Comparison of ENCODE assay signal across 1 cellular context in genomic region chr1:226995064-226995965, GRCh38.
TF ChIP-seq lines count a peak whose summit lies in the region.

No MANE protein-coding gene starts in this region.

TF ChIP-seq in GM12878, 131 proteins besides CTCF, POLR2A, EP300 and RAD21 (continued from another document and continues in another):
- 0 out of 2 replicates have a peak, but pooled peaks have one; percentile 29 for TF ChIP-seq HDGF (IDR thresholded peaks at IDR 0.05)
- TF ChIP-seq HCFC1 (IDR thresholded peaks at IDR 0.05; ENCODE audit: low read length), result no peak
- no peak for TF ChIP-seq CHD2 (IDR thresholded peaks at IDR 0.05; ENCODE audit: borderline replicate concordance, low read depth, low read length)
- TF ChIP-seq YY1 (IDR thresholded peaks at IDR 0.05; ENCODE audit: low read depth, low read length), result no peak
- TF ChIP-seq SRF (IDR thresholded peaks at IDR 0.05; ENCODE audit: low read depth in 2 of 2, low read length in 2 of 2), result no peak
- no peak for TF ChIP-seq SMARCA5 (IDR thresholded peaks at IDR 0.05)
- TF ChIP-seq STAT1 (conservative IDR thresholded peaks at IDR 0.05), result no peak
- no peak for TF ChIP-seq JUND (IDR thresholded peaks at IDR 0.05; ENCODE audit: low read depth, low read length)
- TF ChIP-seq NR2C1 (IDR thresholded peaks at IDR 0.05), result no peak
- TF ChIP-seq NFIC (IDR thresholded peaks at IDR 0.05; ENCODE audit: low read depth, low read length), result peak; percentile 92
- no peak for TF ChIP-seq RB1 (IDR thresholded peaks at IDR 0.05; ENCODE audit: borderline replicate concordance)
- peak; percentile 80 for TF ChIP-seq SKIL (IDR thresholded peaks at IDR 0.05; ENCODE audit: low read depth, poor library complexity, severe bottlenecking)
- TF ChIP-seq ATF7 (IDR thresholded peaks at IDR 0.05; ENCODE audit: low read depth), result peak; percentile 81
- TF ChIP-seq IKZF1 (conservative IDR thresholded peaks at IDR 0.05), result peak; percentile 59
- no peak for TF ChIP-seq ZNF622 (IDR thresholded peaks at IDR 0.05)
- TF ChIP-seq SPI1 (IDR thresholded peaks at IDR 0.05; ENCODE audit: borderline replicate concordance, insufficient read depth, low read depth, low read length), result no peak
- peak; percentile 59; the same call in 1 of the 2 replicates for TF ChIP-seq ZNF217 (IDR thresholded peaks at IDR 0.05)
- TF ChIP-seq MAX (IDR thresholded peaks at IDR 0.05; ENCODE audit: low read depth, low read length), result no peak
- no peak for TF ChIP-seq ZNF207 (IDR thresholded peaks at IDR 0.05; ENCODE audit: borderline replicate concordance)
- no peak for TF ChIP-seq USF1 (IDR thresholded peaks at IDR 0.05; ENCODE audit: borderline replicate concordance, extremely low read length, insufficient read depth, low read depth, low read length)
- no peak for TF ChIP-seq SIN3A (IDR thresholded peaks at IDR 0.05; ENCODE audit: low read depth, low read length)
- peak; percentile 90 for TF ChIP-seq EED (IDR thresholded peaks at IDR 0.05; ENCODE audit: low read depth)
- TF ChIP-seq ZBTB40 (IDR thresholded peaks at IDR 0.05; ENCODE audit: borderline replicate concordance), result no peak
- TF ChIP-seq FOS (IDR thresholded peaks at IDR 0.05; ENCODE audit: borderline replicate concordance, extremely low read depth, insufficient read length), result no peak
- no peak for TF ChIP-seq BRCA1 (IDR thresholded peaks at IDR 0.05; ENCODE audit: low read depth, low read length)
- TF ChIP-seq ZBED1 (IDR thresholded peaks at IDR 0.05; ENCODE audit: borderline replicate concordance), result peak; percentile 82
- peak; percentile 39; the same call in 1 of the 3 replicates for TF ChIP-seq POU2F2 (IDR thresholded peaks at IDR 0.05; ENCODE audit: borderline replicate concordance, low read depth, low read length)
- no peak for TF ChIP-seq CBFB (IDR thresholded peaks at IDR 0.05; ENCODE audit: low read depth)
- no peak for TF ChIP-seq FOXK2 (IDR thresholded peaks at IDR 0.05)
- TF ChIP-seq CEBPB (IDR thresholded peaks at IDR 0.05; ENCODE audit: borderline replicate concordance in 1 of 2, low read depth in 2 of 2, low read length in 2 of 2), result peak in 1 of 2 experiments; percentile 78; a peak in 1 of 4 replicates
- peak; percentile 39 for TF ChIP-seq SP1 (IDR thresholded peaks at IDR 0.05; ENCODE audit: low read depth, low read length)
- no peak for TF ChIP-seq IRF5 (IDR thresholded peaks at IDR 0.05; ENCODE audit: borderline replicate concordance)
- no peak for TF ChIP-seq ZNF592 (IDR thresholded peaks at IDR 0.05)
- no peak for TF ChIP-seq CHD4 (IDR thresholded peaks at IDR 0.05)
- TF ChIP-seq MXI1 (IDR thresholded peaks at IDR 0.05; ENCODE audit: low read depth, low read length), result no peak
- peak; percentile 91 for TF ChIP-seq MEF2A (IDR thresholded peaks at IDR 0.05; ENCODE audit: insufficient read depth, low read depth, low read length)
- no peak for TF ChIP-seq KLF5 (IDR thresholded peaks at IDR 0.05; ENCODE audit: partially characterized antibody)
- TF ChIP-seq LARP7 (IDR thresholded peaks at IDR 0.05), result no peak
- TF ChIP-seq ZSCAN29 (IDR thresholded peaks at IDR 0.05), result no peak
- no peak for TF ChIP-seq PRDM15 (CRISPR knock-in tag; IDR thresholded peaks at IDR 0.05)
- no peak for TF ChIP-seq TCF7 (IDR thresholded peaks at IDR 0.05; ENCODE audit: borderline replicate concordance)
- no peak for TF ChIP-seq ESRRA (IDR thresholded peaks at IDR 0.05; ENCODE audit: low read length)
- no peak for TF ChIP-seq ZZZ3 (IDR thresholded peaks at IDR 0.05; ENCODE audit: control insufficient read depth, insufficient read length, low read depth)
- no peak for TF ChIP-seq TARDBP (IDR thresholded peaks at IDR 0.05; ENCODE audit: borderline replicate concordance)
- TF ChIP-seq CBX5 (IDR thresholded peaks at IDR 0.05; ENCODE audit: low read depth), result 0 out of 2 replicates have a peak, but pooled peaks have one; percentile 66
- TF ChIP-seq CBX3 (IDR thresholded peaks at IDR 0.05; ENCODE audit: borderline replicate concordance, low read depth), result no peak
- TF ChIP-seq CEBPZ (IDR thresholded peaks at IDR 0.05; ENCODE audit: low read depth, low read length), result no peak
